29 cellular contexts compared by ENCODE assay signal in the genomic region with DNA sequence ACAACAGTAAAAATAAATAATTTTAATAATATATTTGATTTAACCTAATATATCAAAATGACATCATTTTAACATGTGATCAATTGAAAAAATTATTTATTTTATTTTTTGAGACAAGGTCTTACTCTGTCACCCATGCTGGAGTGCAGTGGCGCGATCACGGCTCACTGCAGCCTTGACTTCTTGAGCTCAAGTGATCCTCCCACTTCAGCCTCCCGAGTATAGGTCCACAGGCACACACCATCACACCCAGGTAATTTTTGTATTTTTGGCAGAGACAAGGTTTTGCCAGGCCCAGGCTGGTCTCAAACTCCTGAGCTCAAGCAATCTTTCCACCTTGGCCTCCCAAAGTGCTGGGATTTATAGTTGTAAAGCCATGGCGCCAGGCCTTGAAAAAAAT.
"Had no signal": no experiment of that assay in that cellular context is flagged by ENCODE, and none has a peak within 500 bp of the region (broad histone marks: within the 10 kb centered on the region; RNA-seq: fewer than 3 reads in every experiment).

No MANE protein-coding gene starts in this region.

- ATAC-seq: activated CD4-positive, alpha-beta T cell treated with anti-CD3 and anti-CD28 coated beads for 36 hours; activated CD8-positive, alpha-beta memory T cell treated with anti-CD3 and anti-CD28 coated beads, Interleukin-2, amount 10 ng/mL, durations not matched to agents 7 days and 5 days; activated CD8-positive, alpha-beta T cell treated with anti-CD3 and anti-CD28 coated beads, Interleukin-2, amount 10 ng/mL, durations not matched to agents 7 days and 5 days; activated naive CD4-positive, alpha-beta T cell treated with anti-CD3 and anti-CD28 coated beads, Interleukin-2, amount 50 U/mL, for 72 hours; activated T-cell treated with anti-CD3 and anti-CD28 coated beads, Interleukin-2, amount 50 U/mL, for 72 hours; esophagus mucosa; foreskin keratinocyte had no signal

- H3K27ac ChIP-seq: ascending aorta, breast epithelium, cardiac muscle cell, colonic mucosa, dorsolateral prefrontal cortex, foreskin keratinocyte had no signal

- H3K4me3 ChIP-seq: ascending aorta, breast epithelium, cardiac muscle cell, colonic mucosa, dorsolateral prefrontal cortex, gastrocnemius medialis had no signal

- H3K36me3 ChIP-seq: ascending aorta, breast epithelium, cardiac muscle cell, colonic mucosa, gastrocnemius medialis had no signal

- H3K4me1 ChIP-seq: ascending aorta, breast epithelium, colonic mucosa, foreskin keratinocyte, gastrocnemius medialis had no signal

- DNase-seq: activated CD4-positive, alpha-beta memory T cell treated with anti-CD3 and anti-CD28 coated beads for 36 hours; activated CD4-positive, alpha-beta T cell treated with anti-CD3 and anti-CD28 coated beads for 36 hours; activated CD4-positive, alpha-beta T cell treated with anti-CD3 and anti-CD28 coated beads, Interleukin-2, amount 10 ng/mL, durations not matched to agents 24 days and 14 days; activated CD4-positive, CD25-positive, alpha-beta regulatory T cell; activated CD4-positive, CD25-positive, alpha-beta regulatory T cell treated with anti-CD3 and anti-CD28 coated beads, Interleukin-2, amount 50 U/mL, for 72 hours; activated CD8-positive, alpha-beta memory T cell treated with anti-CD3 and anti-CD28 coated beads, Interleukin-2, amount 10 ng/mL, durations not matched to agents 7 days and 5 days; activated CD8-positive, alpha-beta memory T cell treated with anti-CD3 and anti-CD28 coated beads, Interleukin-2, amount 50 U/mL, for 4 hours; activated CD8-positive, alpha-beta T cell treated with anti-CD3 and anti-CD28 coated beads, Interleukin-2, amount 10 ng/mL, durations not matched to agents 7 days and 5 days; activated gamma-delta T cell; activated naive CD4-positive, alpha-beta T cell; activated naive CD4-positive, alpha-beta T cell treated with anti-CD3 and anti-CD28 coated beads, Interleukin-2, amount 10 ng/mL, durations not matched to agents 7 days and 5 days; activated naive CD8-positive, alpha-beta T cell treated with anti-CD3 and anti-CD28 coated beads, Interleukin-2, amount 10 ng/mL, durations not matched to agents 7 days and 5 days; activated T-cell treated with anti-CD3 and anti-CD28 coated beads for 4 hours; activated T-cell treated with anti-CD3 and anti-CD28 coated beads, Interleukin-2, amount 50 U/mL, for 24 hours; activated T-cell treated with anti-CD3 and anti-CD28 coated beads, Interleukin-2, amount 50 U/mL, for 72 hours; central memory CD4-positive, alpha-beta T cell; cerebellar nuclear complex; colonic mucosa; dorsolateral prefrontal cortex; effector memory CD4-positive, alpha-beta T cell; foreskin keratinocyte; gastrocnemius medialis; glutamatergic neuron; T-helper 2 cell had no signal

- H3K27me3 ChIP-seq: ascending aorta, breast epithelium, colonic mucosa, dorsolateral prefrontal cortex, gastrocnemius medialis had no signal

- H3K9me3 ChIP-seq: ascending aorta, breast epithelium, colonic mucosa, gastrocnemius medialis had no signal
